8 cellular contexts compared by ENCODE assay signal in genomic region chr12:124745891-124746570, GRCh38.
DNase-seq lines count a peak whose midpoint lies in the region; ATAC-seq and TF ChIP-seq lines count a peak whose summit lies in the region.

No MANE protein-coding gene starts in this region.

- TF ChIP-seq CTCF in NB4 (IDR thresholded peaks at IDR 0.05; ENCODE audit: low read depth, low read length): no peak
- no peak for TF ChIP-seq CTCF in left lung (IDR thresholded peaks at IDR 0.05)

- no peaks in the 10 kb centered on the region for H3K36me3 ChIP-seq in left lung

- DNase-seq in ELR (ENCODE audit: low read depth) (peak; percentile 90), NB4 (ENCODE audit: low read depth) (peak; percentile 89), SK-MEL-5 (ENCODE audit: low read depth, low spot score) (peak; percentile 98), dermis microvascular lymphatic vessel endothelial cell (ENCODE audit: low read depth in 2 of 2) (peak; percentile 74 to 90), left lung (peak; percentile 92), NK-92 (lab: John Stamatoyannopoulos, UW; ENCODE audit: unreplicated experiment) (no peak)
- peak; percentile 16 to 23 for DNase-seq in stimulated activated CD4-positive, alpha-beta T cell treated with anti-CD3 and anti-CD28 coated beads, Interleukin-4, amount 100 ng/mL, for 4 hours

- H3K9me3 ChIP-seq in left lung: no peaks in the 10 kb centered on the region

- ATAC-seq in left lung: peak; percentile 93
- no peak for ATAC-seq in GM21381 (IDR thresholded peaks at IDR 0.05; ENCODE audit: unreplicated experiment)

- H3K27ac ChIP-seq in left lung: peak overlapping the region; percentile 70 to 71

- intact Hi-C loops in left lung (cut with DNase I): no loop called here

- H3K4me1 ChIP-seq in left lung: peaks cover 8 to 36% of the 10 kb centered on the region in 2 donors

- TF ChIP-seq POLR2A in NB4 (IDR thresholded peaks at IDR 0.05; ENCODE audit: extremely low read depth, insufficient read length): no peak

- in situ Hi-C loops in SK-MEL-5 (cut with HindIII; ENCODE audit: low pct_unique_long_range_greater_than_20kb, low sequenced_read_pairs): no loop called here

- H3K4me3 ChIP-seq in NB4 (ENCODE audit: low read depth, low read length) (no peak overlapping the region), left lung (no peak overlapping the region)

- peaks cover 0 to 7% of the 10 kb centered on the region in 2 donors for H3K27me3 ChIP-seq in left lung
